17 cellular contexts compared by ENCODE assay signal in the genomic region with DNA sequence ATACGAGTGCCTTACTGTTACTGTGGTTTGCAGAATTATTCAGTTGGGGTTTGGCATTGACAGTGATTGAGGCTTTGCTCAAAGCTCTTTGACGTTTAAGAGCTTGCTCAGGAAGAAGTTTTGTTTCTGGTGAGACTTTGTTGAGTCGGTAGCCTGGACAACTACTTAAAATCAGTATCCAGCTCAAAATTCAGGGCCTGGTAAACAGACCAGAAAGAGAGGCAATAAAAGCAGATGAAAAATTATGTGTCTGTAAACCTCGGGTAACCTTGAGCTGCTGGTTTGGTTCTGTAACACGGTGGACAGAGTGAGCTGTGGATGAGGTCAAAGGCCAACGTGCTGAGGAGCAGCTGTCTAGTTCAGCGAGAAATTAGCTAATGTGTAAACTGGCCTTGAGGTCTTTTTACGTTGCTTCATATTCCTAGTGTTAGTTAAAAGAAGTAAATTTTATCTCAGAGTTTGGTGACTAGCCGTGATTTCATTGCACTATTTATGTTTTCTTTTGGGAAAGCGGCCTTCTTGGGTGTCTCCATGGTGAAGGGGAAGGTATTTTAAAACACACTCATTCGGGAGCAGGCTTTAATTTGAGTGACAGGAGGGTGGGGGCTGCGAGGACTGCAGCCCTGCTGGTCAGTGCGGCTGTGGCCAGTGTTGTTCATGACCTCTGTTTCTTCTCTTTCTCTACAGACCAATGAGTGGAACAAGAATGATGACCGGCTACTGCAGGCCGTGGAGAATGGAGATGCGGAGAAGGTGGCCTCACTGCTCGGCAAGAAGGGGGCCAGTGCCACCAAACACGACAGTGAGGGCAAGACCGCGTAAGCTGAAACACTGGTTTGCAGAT.
A peak's percentile ranks its signal among the peaks of the same experiment; 100 is the strongest.
DNase-seq lines count a peak whose midpoint lies in the region; ATAC-seq and TF ChIP-seq lines count a peak whose summit lies in the region.
"Had no signal": no experiment of that assay in that cellular context is flagged by ENCODE, and none has a peak within 500 bp of the region (broad histone marks: within the 10 kb centered on the region; RNA-seq: fewer than 3 reads in every experiment).

No MANE protein-coding gene starts in this region.

- H3K23me2 ChIP-seq in H9 (ENCODE audit: insufficient read length, low read depth, low read length, poor library complexity, severe bottlenecking): no peaks in the 10 kb centered on the region

- H2AK5ac ChIP-seq in H9 (ENCODE audit: insufficient read length, low read length): no peak overlapping the region

- H3K4me3 ChIP-seq in right lobe of liver (peak overlapping the region in 2 of 3 donors; percentile 36 to 49), H7 (ENCODE audit: insufficient read depth, low read depth, low read length) (no peak overlapping the region), psoas muscle (no peak overlapping the region)
- H3K4me3 ChIP-seq: thyroid gland had no signal

- no peak overlapping the region for H2BK12ac ChIP-seq in H9 (ENCODE audit: insufficient read length, low read depth, low read length)

- no peak overlapping the region for H2BK15ac ChIP-seq in H9 (ENCODE audit: low read depth, low read length)

- H3K4me1 Mint-ChIP-seq in H9: peaks cover 5 to 9% of the 10 kb centered on the region in 2 experiments
- peaks cover 48% of the 10 kb centered on the region for H3K4me1 Mint-ChIP-seq in chondrocyte (ENCODE audit: low read depth)

- H3K9me3 Mint-ChIP-seq in H9: peaks cover 6 to 15% of the 10 kb centered on the region in 2 experiments; a peak in 4 of 5 replicates
- H3K9me3 Mint-ChIP-seq in chondrocyte (ENCODE audit: low read depth): peaks cover 2% of the 10 kb centered on the region
- H3K9me3 Mint-ChIP-seq: activated naive CD4-positive, alpha-beta T cell treated with anti-CD3 and anti-CD28 coated beads for 36 hours; IgD-negative memory B cell had no signal

- H3K9me3 ChIP-seq in H9 (ENCODE audit: control insufficient read depth, low read depth, low read length) (no peaks in the 10 kb centered on the region), right lobe of liver (no peaks in the 10 kb centered on the region), psoas muscle (no peaks in the 10 kb centered on the region)
- H3K9me3 ChIP-seq: thyroid gland had no signal

- no peak overlapping the region for H4K8ac ChIP-seq in H9 (replicated peaks; ENCODE audit: insufficient read length, low read depth, low read length)

- TF ChIP-seq CTCF in H9 (conservative IDR thresholded peaks at IDR 0.05): no peak
- no peak for TF ChIP-seq CTCF in chondrocyte (IDR thresholded peaks at IDR 0.05)
- no peak for TF ChIP-seq CTCF in right lobe of liver (IDR thresholded peaks at IDR 0.05)
- no peak for TF ChIP-seq CTCF in psoas muscle (IDR thresholded peaks at IDR 0.05)

- H3K4me3 Mint-ChIP-seq in H9 (no peak overlapping the region), chondrocyte (ENCODE audit: unreplicated experiment) (no peak overlapping the region)
- H3K4me3 Mint-ChIP-seq: activated naive CD4-positive, alpha-beta T cell treated with anti-CD3 and anti-CD28 coated beads for 36 hours; IgD-negative memory B cell had no signal

- no peak overlapping the region for H3K56ac ChIP-seq in H9 (ENCODE audit: insufficient read length, low read depth, low read length)

- no peak overlapping the region for H3T11ph ChIP-seq in H9 (ENCODE audit: low read length)

- TF ChIP-seq POLR2A in right lobe of liver (IDR thresholded peaks at IDR 0.05): no peak

- no peak overlapping the region for H3K14ac ChIP-seq in H9 (ENCODE audit: insufficient read depth, low read length)

- WGBS in H9 (ENCODE audit: extremely low coverage, insufficient read length, low lambda C conversion rate): no CpG with 5 or more reads among the region's 20 CpGs
- 25% methylated on average over 19 of the region's 20 CpGs for WGBS in right lobe of liver (ENCODE audit: insufficient coverage, low coverage, low lambda C conversion rate, missing lambda C conversion rate)
- WGBS in psoas muscle, 3 donors: 50 to 70% (median 54%) methylated on average over 20 of the region's 20 CpGs

- no peaks in the 10 kb centered on the region for H3K27me3 Mint-ChIP-seq in H9 (ENCODE audit: low read depth)
- no peaks in the 10 kb centered on the region for H3K27me3 Mint-ChIP-seq in chondrocyte (ENCODE audit: low read depth)

- H4K5ac ChIP-seq in H9 (ENCODE audit: insufficient read length, low read depth, low read length): no peak overlapping the region

- H3K36me3 Mint-ChIP-seq in H9 (ENCODE audit: insufficient read depth in 1 of 3, low read depth in 3 of 3) (peaks cover 53 to 58% (median 53%) of the 10 kb centered on the region in 3 experiments), chondrocyte (ENCODE audit: low read depth) (peaks cover 20% of the 10 kb centered on the region)

- intact Hi-C loops in right lobe of liver (cut with DNase I) (no loop called here), sciatic nerve (cut with DNase I) (loop anchor here (5.0 kb wide), 1 partner anchor 1955 kb away; no protein-coding TSS in a partner anchor), psoas muscle (cut with DNase I) (no loop called here)

- H2BK120ac ChIP-seq in H9 (ENCODE audit: low read depth, low read length, poor library complexity, severe bottlenecking): no peak overlapping the region

- H3K23ac ChIP-seq in H9 (ENCODE audit: insufficient read length, low read depth, low read length): no peak overlapping the region

- H2BK5ac ChIP-seq in H9 (ENCODE audit: insufficient read length, low read length): no peak overlapping the region

- no peaks in the 10 kb centered on the region for H3K36me3 ChIP-seq in right lobe of liver
- H3K36me3 ChIP-seq in H7 (replicated peaks; ENCODE audit: control insufficient read depth, insufficient read depth, low read length): peaks cover 25% of the 10 kb centered on the region
- H3K36me3 ChIP-seq in psoas muscle (ENCODE audit: insufficient read depth in 1 of 2, low read depth in 1 of 2): no peaks in the 10 kb centered on the region
- H3K36me3 ChIP-seq: thyroid gland had no signal

- no peak overlapping the region for H2BK20ac ChIP-seq in H9 (ENCODE audit: low read depth, low read length, poor library complexity, severe bottlenecking)

- H3K27ac ChIP-seq in H9 (ENCODE audit: insufficient read length, low read depth, low read length): no peak overlapping the region
- H3K27ac ChIP-seq in right lobe of liver: peak overlapping the region; percentile 11 to 72 (median 61)
- no peak overlapping the region for H3K27ac ChIP-seq in psoas muscle
- H3K27ac ChIP-seq: thyroid gland had no signal

- no peak overlapping the region for H3K4me2 ChIP-seq in H9 (ENCODE audit: insufficient read depth, insufficient read length, low read length)

- H3K79me2 ChIP-seq in H9 (ENCODE audit: insufficient read depth, low read length): no peaks in the 10 kb centered on the region; the same call in 1 of the 2 replicates

- H4K91ac ChIP-seq in H9 (ENCODE audit: insufficient read length, low read depth, low read length): no peak overlapping the region

- H3K27ac Mint-ChIP-seq in H9 (peak overlapping the region in 2 of 3 experiments; percentile 36 to 73; a peak in 3 of 7 replicates), chondrocyte (ENCODE audit: unreplicated experiment) (peak overlapping the region; percentile 85)
- H3K27ac Mint-ChIP-seq: activated naive CD4-positive, alpha-beta T cell treated with anti-CD3 and anti-CD28 coated beads for 36 hours; IgD-negative memory B cell had no signal

- no peak overlapping the region for H3K18ac ChIP-seq in H9 (ENCODE audit: insufficient read length, low read depth, low read length)

- no peak overlapping the region for H3K4ac ChIP-seq in H9 (ENCODE audit: low read depth, low read length)

- no peaks in the 10 kb centered on the region for H3K27me3 ChIP-seq in H9 (ENCODE audit: insufficient read depth, low read length)
- no peaks in the 10 kb centered on the region for H3K27me3 ChIP-seq in right lobe of liver
- H3K27me3 ChIP-seq in H7 (ENCODE audit: control insufficient read depth, insufficient read depth, low read length): no peaks in the 10 kb centered on the region
- no peaks in the 10 kb centered on the region for H3K27me3 ChIP-seq in psoas muscle (ENCODE audit: insufficient read depth in 3 of 3, low read length in 2 of 3)
- H3K27me3 ChIP-seq: thyroid gland had no signal

- no peak for DNase-seq in H9
- DNase-seq in chondrocyte (ENCODE audit: low spot score): no peak
- peak; percentile 60 to 85 (median 80) for DNase-seq in right lobe of liver
- no peak for DNase-seq in sciatic nerve (ENCODE audit: low spot score)
- DNase-seq in H7: no peak
- DNase-seq in HCEC 1CT: no peak
- DNase-seq in psoas muscle: no peak
- DNase-seq: activated CD4-positive, CD25-positive, alpha-beta regulatory T cell; activated naive CD4-positive, alpha-beta T cell treated with anti-CD3 and anti-CD28 coated beads for 36 hours; AML-193; DND-41; NCI-H1105 treated with DMSO at 0.1 percent for 48 hours; NCI-H446 treated with DMSO at 0.1 percent for 48 hours; PC-3; thyroid gland had no signal

- no peaks in the 10 kb centered on the region for H4K20me1 ChIP-seq in H9 (ENCODE audit: control insufficient read depth, insufficient read depth, insufficient read length)

- no peak overlapping the region for H3K9ac ChIP-seq in H9 (ENCODE audit: extremely low read depth, insufficient read length, low read length)

- no peak overlapping the region for H2AFZ ChIP-seq in H9 (ENCODE audit: low read length)

- peaks cover 1% of the 10 kb centered on the region for H3K79me1 ChIP-seq in H9 (ENCODE audit: insufficient read depth, low read depth, low read length, poor library complexity, severe bottlenecking)

- ATAC-seq in right lobe of liver: peak; percentile 92 to 95 (median 92)
- peak; percentile 44 for ATAC-seq in sciatic nerve
- ATAC-seq in HG03097 (IDR thresholded peaks at IDR 0.05; ENCODE audit: low FRiP score, unreplicated experiment): no peak
- no peak for ATAC-seq in psoas muscle
- ATAC-seq: PC-3 had no signal

- H3K4me1 ChIP-seq in H9 (ENCODE audit: insufficient read depth, low read length) (no peaks in the 10 kb centered on the region), right lobe of liver (peaks cover 0 to 40% (median 17%) of the 10 kb centered on the region in 4 donors), psoas muscle (no peaks in the 10 kb centered on the region)
- H3K4me1 ChIP-seq: thyroid gland had no signal

Comparison
In these comparisons a context has a peak if more than half of its experiments do, and no peak if none do; other contexts are left out.
1. DNase-seq: peak in right lobe of liver (3 of 3); none in H9 (single experiment), chondrocyte (single experiment), sciatic nerve (single experiment), H7 (single experiment), HCEC 1CT (single experiment) and psoas muscle (0 of 2).
2. H3K27ac ChIP-seq: peak in right lobe of liver (3 of 3); none in H9 (single experiment) and psoas muscle (single experiment).
3. ATAC-seq: peak in right lobe of liver (4 of 4) and sciatic nerve (single experiment); none in HG03097 (single experiment) and psoas muscle (0 of 4).
4. H3K4me3 ChIP-seq: peak in right lobe of liver (2 of 3); none in H7 (single experiment) and psoas muscle (single experiment).